ENCODE assay signal across 12 cellular contexts in the genomic region with DNA sequence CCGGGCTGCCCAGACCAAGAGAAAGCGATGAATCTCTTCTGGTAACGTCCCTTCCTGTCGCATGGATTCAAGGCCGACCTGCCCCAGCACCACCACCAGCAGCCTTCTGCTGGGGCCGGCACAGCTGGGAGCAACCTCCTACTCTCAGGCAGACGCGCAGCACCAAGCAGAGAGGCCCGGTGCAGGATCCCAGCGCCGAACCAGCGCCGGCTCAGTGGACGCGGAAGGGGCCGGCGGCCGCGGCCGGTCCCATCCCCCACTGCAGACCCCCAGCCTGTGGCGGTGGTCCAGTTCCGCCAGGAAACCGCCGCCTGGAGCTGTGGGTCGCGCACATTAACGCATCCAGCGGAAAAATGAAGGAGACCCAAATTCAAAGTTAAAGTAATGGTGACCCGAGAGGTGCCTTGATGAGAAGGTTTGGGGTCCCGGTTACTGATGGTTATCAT. TPM values are rescaled to one million over a fixed set of nuclear protein-coding genes. Genes with fewer than 3 reads are reported as not detected.
DNase-seq lines count a peak whose midpoint lies in the region; ATAC-seq and TF ChIP-seq lines count a peak whose summit lies in the region.
"Had no signal": no experiment of that assay in that cellular context is flagged by ENCODE, and none has a peak within 500 bp of the region (broad histone marks: within the 10 kb centered on the region; RNA-seq: fewer than 3 reads in every experiment).

No MANE protein-coding gene starts in this region.

- ATAC-seq in sciatic nerve = peak; percentile 29

- peak overlapping the region; percentile 83 for H3K27ac Mint-ChIP-seq in activated CD4-positive, alpha-beta T cell treated with anti-CD3 and anti-CD28 coated beads, Interleukin-2, amount 10 ng/mL, durations not matched to agents 7 days and 5 days
- peak overlapping the region; percentile 62 for H3K27ac Mint-ChIP-seq in glutamatergic neuron (ENCODE audit: unreplicated experiment)
- H3K27ac Mint-ChIP-seq: progenitor cell of endocrine pancreas had no signal

- intact Hi-C loops in sciatic nerve (cut with DNase I) = loop anchor here (10.0 kb wide), 1 partner anchor 50 kb away; no protein-coding TSS in a partner anchor

- peak overlapping the region; percentile 58; the same call in 1 of the 2 replicates for H3K9ac ChIP-seq in ES-I3 (ENCODE audit: low read depth, low read length)

- H3K4me3 Mint-ChIP-seq in activated CD4-positive, alpha-beta T cell treated with anti-CD3 and anti-CD28 coated beads, Interleukin-2, amount 10 ng/mL, durations not matched to agents 7 days and 5 days = peak overlapping the region; percentile 80
- peak overlapping the region; percentile 72 for H3K4me3 Mint-ChIP-seq in glutamatergic neuron (ENCODE audit: unreplicated experiment)

- H3K36me3 ChIP-seq in ES-I3 (ENCODE audit: insufficient read depth, low read length) = no peaks in the 10 kb centered on the region
- H3K36me3 ChIP-seq: adrenal gland had no signal

- no peaks in the 10 kb centered on the region for H3K9me3 ChIP-seq in ES-I3 (ENCODE audit: control insufficient read depth, insufficient read depth, low read length)
- H3K9me3 ChIP-seq: adrenal gland had no signal

- H3K4me1 ChIP-seq in ES-I3 (ENCODE audit: insufficient read depth, low read length) = peaks cover 2% of the 10 kb centered on the region; the same call in 1 of the 2 replicates

- DNase-seq in activated CD4-positive, alpha-beta T cell treated with anti-CD3 and anti-CD28 coated beads, Interleukin-2, amount 10 ng/mL, durations not matched to agents 7 days and 5 days = peak; percentile 18
- peak; percentile 69 for DNase-seq in glutamatergic neuron
- no peak for DNase-seq in sciatic nerve (ENCODE audit: low spot score)
- no peak for DNase-seq in NCI-H524 treated with DMSO at 0.1 percent for 48 hours (lab: John Stamatoyannopoulos, UW)
- DNase-seq in CD1c-positive myeloid dendritic cell (ENCODE audit: extremely low spot score) = no peak
- no peak for DNase-seq in UCSD-AML1 (lab: John Stamatoyannopoulos, UW; ENCODE audit: unreplicated experiment)
- DNase-seq in kidney glomerular epithelial cell (lab: John Stamatoyannopoulos, UW) = no peak
- DNase-seq: adrenal gland, NCI-H2171 treated with DMSO at 0.1 percent for 48 hours had no signal

- H3K27me3 Mint-ChIP-seq in activated CD4-positive, alpha-beta T cell treated with anti-CD3 and anti-CD28 coated beads, Interleukin-2, amount 10 ng/mL, durations not matched to agents 7 days and 5 days = no peaks in the 10 kb centered on the region
- H3K27me3 Mint-ChIP-seq in glutamatergic neuron (ENCODE audit: unreplicated experiment) = peaks cover 33% of the 10 kb centered on the region

- no peak for TF ChIP-seq CTCF in glutamatergic neuron (IDR thresholded peaks at IDR 0.05; ENCODE audit: partially characterized antibody, unreplicated experiment)

- peaks cover 37% of the 10 kb centered on the region for H3K36me3 Mint-ChIP-seq in activated CD4-positive, alpha-beta T cell treated with anti-CD3 and anti-CD28 coated beads, Interleukin-2, amount 10 ng/mL, durations not matched to agents 7 days and 5 days (ENCODE audit: low read depth)
- peaks cover 4% of the 10 kb centered on the region for H3K36me3 Mint-ChIP-seq in glutamatergic neuron (ENCODE audit: unreplicated experiment)

- no peaks in the 10 kb centered on the region for H3K9me3 Mint-ChIP-seq in activated CD4-positive, alpha-beta T cell treated with anti-CD3 and anti-CD28 coated beads, Interleukin-2, amount 10 ng/mL, durations not matched to agents 7 days and 5 days
- peaks cover 12% of the 10 kb centered on the region for H3K9me3 Mint-ChIP-seq in glutamatergic neuron (ENCODE audit: unreplicated experiment)

- POLR2A ChIA-PET in activated CD4-positive, alpha-beta T cell treated with anti-CD3 and anti-CD28 coated beads, Interleukin-2, amount 10 ng/mL, durations not matched to agents 7 days and 5 days (lab: Charles Lee) = interaction anchor here (1.8 kb wide), 1 partner anchor 54 kb away, joined by 5 read pairs; no protein-coding TSS in a partner anchor

- CTCF ChIA-PET in activated CD4-positive, alpha-beta T cell treated with anti-CD3 and anti-CD28 coated beads, Interleukin-2, amount 10 ng/mL, durations not matched to agents 7 days and 5 days (lab: Charles Lee) = interaction anchor here (1.1 to 10.0 kb wide), 6 partner anchors 9 to 140 kb away, joined by 3 to 149 read pairs (median 23); a partner anchor contains a TSS

- peaks cover 63% of the 10 kb centered on the region for H3K4me1 Mint-ChIP-seq in activated CD4-positive, alpha-beta T cell treated with anti-CD3 and anti-CD28 coated beads, Interleukin-2, amount 10 ng/mL, durations not matched to agents 7 days and 5 days
- peaks cover 13% of the 10 kb centered on the region for H3K4me1 Mint-ChIP-seq in glutamatergic neuron (ENCODE audit: low read depth, unreplicated experiment)

RNA-seq across cellular contexts. Expression of a gene that starts 0.5 kb away (rescaled TPM):
- total RNA-seq in activated CD4-positive, alpha-beta T cell treated with anti-CD3 and anti-CD28 coated beads, Interleukin-2, amount 10 ng/mL, durations not matched to agents 7 days and 5 days = 100 to 1,000 TPM; 237 to 339 TPM
- total RNA-seq in glutamatergic neuron (ENCODE audit: unreplicated experiment) = 9.0 TPM
- total RNA-seq in sciatic nerve = 241 TPM
- total RNA-seq: fibroblast of villous mesenchyme, progenitor cell of endocrine pancreas had no signal

Comparison
In these comparisons a context has a peak if more than half of its experiments do, and no peak if none do; other contexts are left out.
1. DNase-seq: peak in activated CD4-positive, alpha-beta T cell treated with anti-CD3 and anti-CD28 coated beads, Interleukin-2, amount 10 ng/mL, durations not matched to agents 7 days and 5 days (single experiment) and glutamatergic neuron (single experiment); none in sciatic nerve (single experiment), NCI-H524 treated with DMSO at 0.1 percent for 48 hours (single experiment), CD1c-positive myeloid dendritic cell (single experiment), UCSD-AML1 (single experiment) and kidney glomerular epithelial cell (single experiment).
2. RNA of a gene that starts 0.5 kb away (total RNA-seq): 237 to 339 TPM in activated CD4-positive, alpha-beta T cell treated with anti-CD3 and anti-CD28 coated beads, Interleukin-2, amount 10 ng/mL, durations not matched to agents 7 days and 5 days and 241 TPM in sciatic nerve (single experiment); 9.0 TPM in glutamatergic neuron (single experiment); every median in the first group is over 10 times any median in the second.